ENCODE assay signal across 12 cellular contexts in genomic region chr15:96160269-96160668, GRCh38.
DNase-seq lines count a peak whose midpoint lies in the region; ATAC-seq and TF ChIP-seq lines count a peak whose summit lies in the region.
"Had no signal": no experiment of that assay in that cellular context is flagged by ENCODE, and none has a peak within 500 bp of the region (broad histone marks: within the 10 kb centered on the region; RNA-seq: fewer than 3 reads in every experiment).

No MANE protein-coding gene starts in this region.

- peak overlapping the region; percentile 12 to 66 for H3K27ac ChIP-seq in breast epithelium
- H3K27ac ChIP-seq in gastroesophageal sphincter, result peak overlapping the region in 3 of 4 donors; percentile 55 to 76 (median 56)
- H3K27ac ChIP-seq: A549 had no signal

- no peak overlapping the region for H3K4me3 Mint-ChIP-seq in MCF 10A (ENCODE audit: unreplicated experiment)
- H3K4me3 Mint-ChIP-seq: natural killer cell; stimulated activated memory B cell treated with anti-CD40 and anti-IgM and Interleukin-4, amounts not matched to agents 10 μg/mL and 1 μg/mL and 100 μg/mL, for 72 hours had no signal

- no TSS peak for BruUV-seq in MCF 10A (replicated peaks; lab: Mats Ljungman, UMichigan)

- H3K36me3 Mint-ChIP-seq in MCF 10A (ENCODE audit: insufficient read depth, unreplicated experiment), result no peaks in the 10 kb centered on the region
- H3K36me3 Mint-ChIP-seq: natural killer cell; stimulated activated memory B cell treated with anti-CD40 and anti-IgM and Interleukin-4, amounts not matched to agents 10 μg/mL and 1 μg/mL and 100 μg/mL, for 72 hours had no signal

- DNase-seq in breast epithelium (ENCODE audit: low spot score in 2 of 2) (peak; percentile 34 to 56), MCF 10A (ENCODE audit: unreplicated experiment) (no peak), posterior vena cava (ENCODE audit: low spot score) (peak; percentile 88), 8988T (no peak), hepatic stellate cell (ENCODE audit: low spot score) (no peak), GM20000 (ENCODE audit: low spot score) (no peak)
- DNase-seq: natural killer cell, NCI-H187 had no signal

- CTCF ChIA-PET in MCF 10A (lab: Yijun Ruan, JAX), result interaction anchor here (0.6 kb wide), 1 partner anchor 122 kb away, joined by 3 read pairs; no protein-coding TSS in a partner anchor

- intact Hi-C loops in breast epithelium (cut with DNase I; ENCODE audit: low total_unique reads) (no loop called here), MCF 10A (cut with micrococcal nuclease) (no loop called here), posterior vena cava (cut with DNase I) (loop anchor here in 1 of 2 donors (10.0 kb wide), 1 partner anchor 165 kb away; no protein-coding TSS in a partner anchor)

- H3K27me3 ChIP-seq in breast epithelium, result no peaks in the 10 kb centered on the region
- no peaks in the 10 kb centered on the region for H3K27me3 ChIP-seq in gastroesophageal sphincter

- no peak for ATAC-seq in gastroesophageal sphincter
- ATAC-seq in GM21737 (IDR thresholded peaks at IDR 0.05; ENCODE audit: unreplicated experiment), result no peak
- ATAC-seq: A549; natural killer cell; stimulated activated memory B cell treated with anti-CD40 and anti-IgM and Interleukin-4, amounts not matched to agents 10 μg/mL and 1 μg/mL and 100 μg/mL, for 72 hours had no signal

- no peak for TF ChIP-seq POLR2A in breast epithelium (IDR thresholded peaks at IDR 0.05)
- no peak for TF ChIP-seq POLR2A in gastroesophageal sphincter (IDR thresholded peaks at IDR 0.05)

- POLR2A ChIA-PET in MCF 10A (lab: Yijun Ruan, JAX), result no interaction called here

- no peaks in the 10 kb centered on the region for H3K9me3 Mint-ChIP-seq in MCF 10A (ENCODE audit: unreplicated experiment)
- H3K9me3 Mint-ChIP-seq: natural killer cell; stimulated activated memory B cell treated with anti-CD40 and anti-IgM and Interleukin-4, amounts not matched to agents 10 μg/mL and 1 μg/mL and 100 μg/mL, for 72 hours had no signal

- H3K27ac Mint-ChIP-seq in MCF 10A (ENCODE audit: low read depth, unreplicated experiment), result no peak overlapping the region
- H3K27ac Mint-ChIP-seq: natural killer cell; stimulated activated memory B cell treated with anti-CD40 and anti-IgM and Interleukin-4, amounts not matched to agents 10 μg/mL and 1 μg/mL and 100 μg/mL, for 72 hours had no signal

- H3K27me3 Mint-ChIP-seq in MCF 10A (ENCODE audit: insufficient read depth, unreplicated experiment), result no peaks in the 10 kb centered on the region
- H3K27me3 Mint-ChIP-seq: stimulated activated memory B cell treated with anti-CD40 and anti-IgM and Interleukin-4, amounts not matched to agents 10 μg/mL and 1 μg/mL and 100 μg/mL, for 72 hours had no signal

- WGBS in gastroesophageal sphincter (ENCODE audit: low coverage in 1 of 2), 2 donors, result 24 to 35% methylated on average over 7 to 8 of the region's 8 CpGs

- no peak for TF ChIP-seq EP300 in gastroesophageal sphincter (IDR thresholded peaks at IDR 0.05)

- no peaks in the 10 kb centered on the region for H3K4me1 Mint-ChIP-seq in MCF 10A (ENCODE audit: insufficient read depth, unreplicated experiment)
- H3K4me1 Mint-ChIP-seq: natural killer cell; stimulated activated memory B cell treated with anti-CD40 and anti-IgM and Interleukin-4, amounts not matched to agents 10 μg/mL and 1 μg/mL and 100 μg/mL, for 72 hours had no signal

- H3K9me3 ChIP-seq in breast epithelium (no peaks in the 10 kb centered on the region), gastroesophageal sphincter (no peaks in the 10 kb centered on the region)
- H3K9me3 ChIP-seq: A549 had no signal

- H3K4me3 ChIP-seq in breast epithelium (no peak overlapping the region), gastroesophageal sphincter (no peak overlapping the region)
- H3K4me3 ChIP-seq: A549 had no signal

- H3K4me1 ChIP-seq in breast epithelium (no peaks in the 10 kb centered on the region), gastroesophageal sphincter (peaks cover 0 to 30% (median 0%) of the 10 kb centered on the region in 3 donors)

- no peak for TF ChIP-seq CTCF in breast epithelium (IDR thresholded peaks at IDR 0.05)
- no peak for TF ChIP-seq CTCF in MCF 10A (IDR thresholded peaks at IDR 0.05; ENCODE audit: unreplicated experiment)
- TF ChIP-seq CTCF in gastroesophageal sphincter (IDR thresholded peaks at IDR 0.05), result no peak
- no peak for TF ChIP-seq CTCF in GM20000 (IDR thresholded peaks at IDR 0.05; ENCODE audit: extremely low read depth, missing control alignments)

- H3K36me3 ChIP-seq in breast epithelium (no peaks in the 10 kb centered on the region), gastroesophageal sphincter (no peaks in the 10 kb centered on the region)

Comparison
In these comparisons a context has a peak if more than half of its experiments do, and no peak if none do; other contexts are left out.
1. DNase-seq: peak in breast epithelium (2 of 2) and posterior vena cava (single experiment); none in MCF 10A (single experiment), 8988T (single experiment), hepatic stellate cell (single experiment) and GM20000 (single experiment).